ENCODE assay signal across 13 cellular contexts in genomic region chr14:74952697-74953484, GRCh38. TPM values are rescaled to one million over a fixed set of nuclear protein-coding genes. Genes with fewer than 3 reads are reported as not detected.
DNase-seq lines count a peak whose midpoint lies in the region; ATAC-seq, FAIRE-seq and TF ChIP-seq lines count a peak whose summit lies in the region.
"Had no signal": no experiment of that assay in that cellular context is flagged by ENCODE, and none has a peak within 500 bp of the region (broad histone marks: within the 10 kb centered on the region; RNA-seq: fewer than 3 reads in every experiment).

No MANE protein-coding gene starts in this region.

- H3K27ac ChIP-seq in BLaER1 (no peak overlapping the region), neuronal stem cell (replicated peaks; ENCODE audit: low read length) (no peak overlapping the region), MM.1S (ENCODE audit: low read length) (no peak overlapping the region)

- H2BK120ac ChIP-seq in neuronal stem cell (ENCODE audit: low read depth, low read length) = no peak overlapping the region

- H2BK15ac ChIP-seq in neuronal stem cell (ENCODE audit: low read length) = peak overlapping the region; percentile 92

- peaks cover 9% of the 10 kb centered on the region for H3K27me3 Mint-ChIP-seq in activated naive CD8-positive, alpha-beta T cell treated with anti-CD3 and anti-CD28 coated beads, Interleukin-2, amount 50 U/mL, for 24 hours

- no peaks in the 10 kb centered on the region for H3K4me1 Mint-ChIP-seq in activated naive CD8-positive, alpha-beta T cell treated with anti-CD3 and anti-CD28 coated beads, Interleukin-2, amount 50 U/mL, for 24 hours

- H3K27ac Mint-ChIP-seq in activated naive CD8-positive, alpha-beta T cell treated with anti-CD3 and anti-CD28 coated beads, Interleukin-2, amount 50 U/mL, for 24 hours = no peak overlapping the region
- H3K27ac Mint-ChIP-seq: activated naive CD8-positive, alpha-beta T cell had no signal

- H3K23ac ChIP-seq in neuronal stem cell (ENCODE audit: low read depth, low read length, poor library complexity) = no peak overlapping the region

- peak overlapping the region; percentile 90 for H2AK5ac ChIP-seq in neuronal stem cell (ENCODE audit: low read depth, low read length)

- H3K4me3 Mint-ChIP-seq in activated naive CD8-positive, alpha-beta T cell treated with anti-CD3 and anti-CD28 coated beads, Interleukin-2, amount 50 U/mL, for 24 hours = no peak overlapping the region
- H3K4me3 Mint-ChIP-seq: activated naive CD8-positive, alpha-beta T cell; CD4-positive, alpha-beta memory T cell had no signal

- no peak overlapping the region for H4K8ac ChIP-seq in neuronal stem cell (ENCODE audit: low read depth, low read length)

- H2BK12ac ChIP-seq in neuronal stem cell (ENCODE audit: low read length) = no peak overlapping the region

- H3K4me2 ChIP-seq in BLaER1 (peak overlapping the region; percentile 96; the same call in 1 of the 2 replicates), neuronal stem cell (ENCODE audit: insufficient read depth, low read length, poor library complexity, severe bottlenecking) (no peak overlapping the region), MM.1S (ENCODE audit: low read depth, low read length) (no peak overlapping the region)

- no CpG with 5 or more reads among the region's 18 CpGs for WGBS in neuronal stem cell (ENCODE audit: extremely low coverage in 2 of 2, insufficient read length in 2 of 2, insufficient replicate concordance in 1 of 2), 2 donors

- H3K79me2 ChIP-seq in MM.1S (ENCODE audit: low read length) = no peaks in the 10 kb centered on the region

- TF ChIP-seq CTCF in choroid plexus epithelial cell (conservative IDR thresholded peaks at IDR 0.05; ENCODE audit: low read depth, low read length) (no peak), MM.1S (IDR thresholded peaks at IDR 0.05; ENCODE audit: low read length) (no peak)

- H3K27me3 ChIP-seq in BLaER1 (peaks cover 14% of the 10 kb centered on the region), neuronal stem cell (ENCODE audit: control insufficient read depth in 3 of 3, insufficient read depth in 3 of 3, low read depth in 1 of 3, low read length in 3 of 3) (peaks cover 0 to 11% (median 0%) of the 10 kb centered on the region in 3 experiments), MM.1S (replicated peaks; ENCODE audit: insufficient read depth, low read length) (no peaks in the 10 kb centered on the region)

- H3F3A ChIP-seq in MM.1S (ENCODE audit: insufficient read depth, low read length) = no peaks in the 10 kb centered on the region

- H3K9me3 ChIP-seq in BLaER1 (no peaks in the 10 kb centered on the region), neuronal stem cell (replicated peaks in 1 of 2; ENCODE audit: control insufficient read depth in 2 of 2, insufficient read depth in 1 of 2, low read depth in 1 of 2, low read length in 2 of 2) (no peaks in the 10 kb centered on the region), MM.1S (replicated peaks; ENCODE audit: insufficient read depth, low read length) (no peaks in the 10 kb centered on the region)

- H3K36me3 Mint-ChIP-seq in activated naive CD8-positive, alpha-beta T cell treated with anti-CD3 and anti-CD28 coated beads, Interleukin-2, amount 50 U/mL, for 24 hours (ENCODE audit: low read depth) = no peaks in the 10 kb centered on the region
- H3K36me3 Mint-ChIP-seq: activated naive CD8-positive, alpha-beta T cell; CD4-positive, alpha-beta memory T cell had no signal

- H3K4ac ChIP-seq in neuronal stem cell (ENCODE audit: low read length) = no peak overlapping the region

- H3K4me1 ChIP-seq in BLaER1 (peaks cover 45% of the 10 kb centered on the region), neuronal stem cell (ENCODE audit: control insufficient read depth in 2 of 2, insufficient read depth in 1 of 2, low read depth in 1 of 2, low read length in 2 of 2) (peaks cover 30 to 50% of the 10 kb centered on the region in 2 donors), MM.1S (ENCODE audit: low read length) (no peaks in the 10 kb centered on the region)

- H4K20me1 ChIP-seq in BLaER1 (no peaks in the 10 kb centered on the region), MM.1S (ENCODE audit: insufficient read depth, low read length) (no peaks in the 10 kb centered on the region)

- DNase-seq in HTR-8/SVneo (ENCODE audit: insufficient read length, low spot score) (no peak), choroid plexus epithelial cell (ENCODE audit: low read depth) (no peak), neuronal stem cell (ENCODE audit: low spot score) (no peak), MM.1S (no peak)
- DNase-seq in activated naive CD8-positive, alpha-beta T cell treated with anti-CD3 and anti-CD28 coated beads, Interleukin-2, amount 50 U/mL, for 24 hours = no peak
- DNase-seq: CD4-positive, alpha-beta memory T cell; cerebellar nuclear complex; stimulated activated CD4-positive, alpha-beta T cell treated with anti-CD3 and anti-CD28 coated beads, Interleukin-4, amount 100 ng/mL, for 4 hours; stimulated activated naive CD4-positive, alpha-beta T cell had no signal

- no peak overlapping the region for H3K9ac ChIP-seq in BLaER1
- H3K9ac ChIP-seq in neuronal stem cell (ENCODE audit: low read depth, low read length, poor library complexity) = no peak overlapping the region
- no peak overlapping the region for H3K9ac ChIP-seq in MM.1S (ENCODE audit: low read length)

- H2BK5ac ChIP-seq in neuronal stem cell (ENCODE audit: low read length) = peak overlapping the region; percentile 9

- no peak for ATAC-seq in HG02981 (IDR thresholded peaks at IDR 0.05; ENCODE audit: unreplicated experiment)
- ATAC-seq in activated naive CD8-positive, alpha-beta T cell treated with anti-CD3 and anti-CD28 coated beads, Interleukin-2, amount 50 U/mL, for 24 hours = no peak
- ATAC-seq in HG02884 (IDR thresholded peaks at IDR 0.05; ENCODE audit: unreplicated experiment) = no peak

- peaks cover 3% of the 10 kb centered on the region for H3K79me1 ChIP-seq in neuronal stem cell (ENCODE audit: low read depth, low read length)

- no peak overlapping the region for H3K14ac ChIP-seq in neuronal stem cell (ENCODE audit: low read length)

- no peaks in the 10 kb centered on the region for H3K9me3 Mint-ChIP-seq in activated naive CD8-positive, alpha-beta T cell treated with anti-CD3 and anti-CD28 coated beads, Interleukin-2, amount 50 U/mL, for 24 hours

- FAIRE-seq in HTR-8/SVneo (lab: Jason Lieb, UNC) = peak; percentile 94

- H3K36me3 ChIP-seq in BLaER1 (no peaks in the 10 kb centered on the region), neuronal stem cell (replicated peaks in 1 of 2; ENCODE audit: control insufficient read depth in 2 of 2, insufficient read depth in 2 of 2, low read length in 2 of 2) (no peaks in the 10 kb centered on the region), MM.1S (replicated peaks; ENCODE audit: insufficient read depth, low read length) (no peaks in the 10 kb centered on the region)

- no peak overlapping the region for H2AFZ ChIP-seq in neuronal stem cell (ENCODE audit: low read length)
- no peak overlapping the region for H2AFZ ChIP-seq in MM.1S (ENCODE audit: low read length)

- H4K91ac ChIP-seq in neuronal stem cell (ENCODE audit: low read depth, low read length, poor library complexity) = peak overlapping the region; percentile 11

- no peaks in the 10 kb centered on the region for H3K9me2 ChIP-seq in MM.1S (replicated peaks; ENCODE audit: insufficient read depth, low read length)

- peak overlapping the region; percentile 31 for H3K18ac ChIP-seq in neuronal stem cell (ENCODE audit: low read length)

- H3K4me3 ChIP-seq in BLaER1 (no peak overlapping the region), choroid plexus epithelial cell (ENCODE audit: low read depth, low read length) (peak overlapping the region; percentile 63), neuronal stem cell (ENCODE audit: low read length in 2 of 2) (no peak overlapping the region), MM.1S (ENCODE audit: low read length) (no peak overlapping the region)

RNA-seq across cellular contexts. Expression of gene PGF, which starts 2.5 kb away (rescaled TPM):
- polyA plus RNA-seq in neuronal stem cell (2013, experiment 1 of 2) = 0.53 TPM
- 0.69 TPM for polyA plus RNA-seq in neuronal stem cell (2013, experiment 2 of 2)

RNA-seq across cellular contexts. Expression of gene RPS6KL1, which starts 29.8 kb away (rescaled TPM):
- polyA plus RNA-seq in neuronal stem cell (2013, experiment 1 of 2) = 4.4 TPM
- 4.9 TPM for polyA plus RNA-seq in neuronal stem cell (2013, experiment 2 of 2)

RNA-seq across cellular contexts. Expression of gene EIF2B2, which starts 49.8 kb away (rescaled TPM):
- 27.5 TPM for polyA plus RNA-seq in neuronal stem cell (2013, experiment 1 of 2)
- polyA plus RNA-seq in neuronal stem cell (2013, experiment 2 of 2) = 27.3 TPM
